In the genomic region with DNA sequence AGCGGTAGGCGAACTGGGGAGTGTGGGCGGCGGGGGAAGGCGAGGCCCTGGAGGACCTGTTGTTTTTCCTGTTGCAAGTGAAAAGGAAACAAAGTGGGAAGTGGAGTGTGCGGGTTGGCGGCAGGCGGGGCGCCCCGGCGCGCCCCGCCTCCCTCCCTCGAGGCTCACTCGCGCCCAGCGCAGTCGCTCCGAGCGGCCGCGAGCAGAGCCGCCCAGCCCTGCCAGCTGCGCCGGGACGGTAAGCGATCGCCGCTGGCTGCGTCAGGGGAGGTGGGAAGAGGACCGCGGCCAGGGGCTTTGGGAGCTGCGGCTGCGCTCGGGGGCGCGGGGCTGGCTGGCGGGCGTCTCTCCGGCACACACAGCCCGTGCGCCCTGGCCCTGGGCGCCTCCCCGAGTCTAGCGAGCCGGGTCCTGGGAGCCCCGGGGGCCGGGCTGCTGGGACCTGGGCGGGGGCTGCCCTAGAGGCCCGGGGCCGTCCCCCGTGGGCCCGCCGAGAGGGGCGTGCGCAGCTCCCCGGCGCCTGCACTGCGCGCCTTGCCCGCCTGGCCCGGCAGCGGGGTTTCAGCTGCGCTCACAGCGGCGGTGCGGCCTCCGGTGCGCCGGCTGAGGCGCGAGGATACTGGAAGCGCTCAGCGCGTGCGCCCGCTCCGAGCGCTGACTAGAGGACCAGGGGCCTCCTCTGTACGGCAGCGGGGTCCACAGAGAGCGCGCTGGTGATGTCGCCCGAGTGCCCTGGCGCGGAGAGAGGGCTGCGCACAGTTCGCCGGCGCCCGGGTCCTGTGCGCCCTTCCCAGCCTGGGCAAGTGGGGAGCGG, we compare ENCODE assay signal across 8 cellular contexts. TPM values are rescaled to one million over a fixed set of nuclear protein-coding genes. Genes with fewer than 3 reads are reported as not detected.
DNase-seq lines count a peak whose midpoint lies in the region; ATAC-seq and TF ChIP-seq lines count a peak whose summit lies in the region.

Gene PIK3CD (plus strand): TSS at position 167 of the 814 bp plus-strand sequence. CDS start 58,725 bp downstream, outside the sequence.

- H3K27ac Mint-ChIP-seq in Caco-2 (ENCODE audit: unreplicated experiment): no peak within 1 kb of the TSS
- peak within 1 kb of the TSS; percentile 99 for H3K27ac Mint-ChIP-seq in activated naive CD8-positive, alpha-beta T cell

- DNase-seq in Caco-2: peak in 1 of 2 experiments; percentile 23
- DNase-seq in RPMI8226: peak; percentile 69
- DNase-seq in left ventricle myocardium superior: peak; percentile 61
- peak; percentile 75 for DNase-seq in retina
- no peak for DNase-seq in HuH-7 (ENCODE audit: low spot score)
- DNase-seq in NCI-H187 (lab: John Stamatoyannopoulos, UW): no peak

- 0 out of 2 replicates have a peak, but pooled peaks cover 2% of the 10 kb centered on the region for H3K27me3 ChIP-seq in Caco-2 (replicated peaks; ENCODE audit: control insufficient read depth, insufficient read depth, low read length)

- TF ChIP-seq CTCF in Caco-2 (IDR thresholded peaks at IDR 0.05; ENCODE audit: insufficient read depth in 1 of 2, low read depth in 1 of 2, low read length in 1 of 2, severe bottlenecking in 1 of 2, unreplicated experiment in 1 of 2): no peak

- H3K4me1 ChIP-seq in Caco-2: 0 out of 2 replicates have a peak, but pooled peaks cover 7% of the 10 kb centered on the region

- intact Hi-C loops in Caco-2 (cut with micrococcal nuclease; ENCODE audit: unreplicated experiment) (no loop called here), left ventricle myocardium superior (cut with micrococcal nuclease) (no loop called here)

- H3K4me3 Mint-ChIP-seq in Caco-2 (ENCODE audit: unreplicated experiment): peak within 1 kb of the TSS; percentile 65
- H3K4me3 Mint-ChIP-seq in activated naive CD8-positive, alpha-beta T cell: peak within 1 kb of the TSS; percentile 99

- no peaks in the 10 kb centered on the region for H3K4me1 Mint-ChIP-seq in Caco-2 (ENCODE audit: low read depth, unreplicated experiment)
- H3K4me1 Mint-ChIP-seq in activated naive CD8-positive, alpha-beta T cell (ENCODE audit: low read depth): peaks cover 66% of the 10 kb centered on the region

- no peaks in the 10 kb centered on the region for H3K9me3 ChIP-seq in Caco-2

- peak; percentile 27 for ATAC-seq in HG02623 (IDR thresholded peaks at IDR 0.05; ENCODE audit: unreplicated experiment)
- ATAC-seq in left ventricle myocardium superior: peak; percentile 75

- CTCF ChIA-PET in Caco-2 (lab: Charles Lee): interaction anchor here (0.7 kb wide), 1 partner anchor 843 kb away, joined by 3 read pairs; no protein-coding TSS in a partner anchor

- peak within 1 kb of the TSS; percentile 18 for H3K4me3 ChIP-seq in Caco-2 (ENCODE audit: low read depth, low read length)

- no peaks in the 10 kb centered on the region for H3K36me3 ChIP-seq in Caco-2 (ENCODE audit: control insufficient read depth, insufficient read depth, low read length)

- no peaks in the 10 kb centered on the region for H3K9me3 Mint-ChIP-seq in Caco-2 (ENCODE audit: unreplicated experiment)
- no peaks in the 10 kb centered on the region for H3K9me3 Mint-ChIP-seq in activated naive CD8-positive, alpha-beta T cell (ENCODE audit: low read depth)

- H3K36me3 Mint-ChIP-seq in Caco-2 (ENCODE audit: insufficient read depth, unreplicated experiment): no peaks in the 10 kb centered on the region
- no peaks in the 10 kb centered on the region for H3K36me3 Mint-ChIP-seq in activated naive CD8-positive, alpha-beta T cell

- peaks cover 12% of the 10 kb centered on the region for H3K27me3 Mint-ChIP-seq in Caco-2 (ENCODE audit: insufficient read depth, unreplicated experiment)
- no peaks in the 10 kb centered on the region for H3K27me3 Mint-ChIP-seq in activated naive CD8-positive, alpha-beta T cell

- no TSS peak for BruUV-seq in Caco-2 (replicated peaks; lab: Mats Ljungman, UMichigan)

- POLR2A ChIA-PET in Caco-2 (lab: Charles Lee): no interaction called here

RNA-seq across cellular contexts. Expression of gene PIK3CD, which starts in this region (rescaled TPM):
- total RNA-seq in Caco-2 (2022) (0.46 and 0.77 TPM in 2 replicates), left ventricle myocardium superior (3.4 TPM)

Comparison
In these comparisons a context has a peak if more than half of its experiments do, and no peak if none do; other contexts are left out.
1. DNase-seq: peak in RPMI8226 (single experiment), left ventricle myocardium superior (single experiment) and retina (single experiment); none in HuH-7 (single experiment) and NCI-H187 (0 of 2).